In the genomic region with DNA sequence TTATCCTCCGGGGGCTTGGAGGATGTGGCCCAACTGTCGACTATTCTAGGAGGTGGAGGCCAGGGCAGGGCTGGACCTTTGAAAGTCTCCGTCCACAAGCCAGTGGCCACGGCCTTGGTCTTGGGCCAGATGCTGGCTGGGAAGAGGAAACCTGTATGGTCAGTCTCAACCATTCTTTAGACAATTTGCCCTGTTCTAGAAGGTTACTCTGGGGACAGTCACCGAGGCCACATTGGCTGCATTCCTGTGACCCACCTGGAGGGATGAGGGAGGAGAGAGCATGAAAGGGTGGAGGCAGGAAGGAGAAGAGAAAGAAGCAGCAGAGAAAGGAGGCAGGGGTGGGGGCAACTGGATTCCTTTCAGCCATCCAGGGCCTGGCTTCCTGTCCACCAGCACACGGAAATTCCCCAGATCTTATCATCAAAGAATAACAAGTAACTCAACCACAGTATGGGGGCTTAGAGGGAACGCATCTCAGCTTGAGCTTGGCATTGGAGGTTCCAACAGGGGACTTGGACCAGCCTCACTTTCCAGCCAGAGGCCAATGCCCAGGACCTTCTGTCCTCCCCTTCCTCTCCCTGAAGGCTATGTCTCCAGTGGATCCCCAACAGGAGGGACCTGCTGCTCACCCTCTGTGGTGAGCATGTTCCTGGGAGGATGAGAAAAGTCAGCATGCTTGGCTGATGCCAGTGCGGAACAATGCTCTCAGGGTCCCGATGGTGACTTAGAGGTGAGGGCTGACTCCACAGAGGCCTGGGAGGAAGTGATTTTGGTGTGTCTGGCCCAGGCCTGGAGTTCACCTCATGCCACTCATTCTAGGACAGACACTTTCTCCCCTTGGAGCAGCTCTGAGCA, we compare ENCODE assay signal across 11 cellular contexts. TPM values are rescaled to one million over a fixed set of nuclear protein-coding genes. Genes with fewer than 3 reads are reported as not detected.
DNase-seq lines count a peak whose midpoint lies in the region; FAIRE-seq and TF ChIP-seq lines count a peak whose summit lies in the region.
"Had no signal": no experiment of that assay in that cellular context is flagged by ENCODE, and none has a peak within 500 bp of the region (broad histone marks: within the 10 kb centered on the region; RNA-seq: fewer than 3 reads in every experiment).

No MANE protein-coding gene starts in this region.

- H3K36me3 Mint-ChIP-seq in Calu3 (ENCODE audit: insufficient read depth, unreplicated experiment) (peaks cover 83% of the 10 kb centered on the region), neural progenitor cell (no peaks in the 10 kb centered on the region)

- FAIRE-seq in endothelial cell of umbilical vein (lab: Jason Lieb, UNC), result peak; percentile 99
- FAIRE-seq: bronchial epithelial cell, keratinocyte had no signal

- dilution Hi-C loops in endothelial cell of umbilical vein (cut with MboI; ENCODE audit: extremely low pct_ligation_motif_present, low sequenced_read_pairs), result no loop called here

- POLR2A ChIA-PET in endothelial cell of umbilical vein (lab: Charles Lee), result interaction anchor here (0.7 to 1.7 kb wide), 6 partner anchors 9 to 77 kb away, joined by 3 to 6 read pairs (median 4); no protein-coding TSS in a partner anchor

- no peaks in the 10 kb centered on the region for H3K9me3 ChIP-seq in SJSA1 (replicated peaks)
- no peaks in the 10 kb centered on the region for H3K9me3 ChIP-seq in endothelial cell of umbilical vein (replicated peaks; ENCODE audit: control insufficient read depth, insufficient read depth, low read length)
- H3K9me3 ChIP-seq in neural progenitor cell (ENCODE audit: low read depth), result no peaks in the 10 kb centered on the region
- no peaks in the 10 kb centered on the region for H3K9me3 ChIP-seq in testis

- H3K79me2 ChIP-seq in endothelial cell of umbilical vein (ENCODE audit: control insufficient read depth, insufficient read depth, low read length), result no peaks in the 10 kb centered on the region
- H3K79me2 ChIP-seq in neural progenitor cell (ENCODE audit: low read depth), result no peaks in the 10 kb centered on the region

- peak overlapping the region; percentile 2 for H3K4me3 Mint-ChIP-seq in Calu3 (ENCODE audit: low read depth, unreplicated experiment)
- no peak overlapping the region for H3K4me3 Mint-ChIP-seq in neural progenitor cell

- intact Hi-C loops in Calu3 (cut with micrococcal nuclease; ENCODE audit: unreplicated experiment) (no loop called here), endothelial cell of umbilical vein (cut with micrococcal nuclease) (loop anchor here (1.0 kb wide), 5 partner anchors 9 to 61 kb away; a partner anchor contains a TSS), testis (cut with DNase I; ENCODE audit: low total_unique reads) (no loop called here)

- DNase-seq in Calu3, result peak; percentile 78
- peak; percentile 80 to 86 for DNase-seq in SJSA1 (ENCODE audit: low read depth in 1 of 2, low spot score in 2 of 2)
- DNase-seq in endothelial cell of umbilical vein (ENCODE audit: low read depth, low spot score), result peak; percentile 94
- no peak for DNase-seq in neural progenitor cell (ENCODE audit: low spot score)
- DNase-seq in NCI-H2107 (lab: John Stamatoyannopoulos, UW), result no peak
- no peak for DNase-seq in testis
- DNase-seq in cerebellar cortex (ENCODE audit: low spot score), result no peak
- no peak for DNase-seq in NCI-H2081 treated with DMSO at 0.1 percent for 48 hours (lab: John Stamatoyannopoulos, UW)
- DNase-seq: stimulated activated CD4-positive, alpha-beta T cell treated with anti-CD3 and anti-CD28 coated beads, Interleukin-4, amount 100 ng/mL, for 24 hours had no signal

- no peaks in the 10 kb centered on the region for H3K27me3 Mint-ChIP-seq in Calu3 (ENCODE audit: unreplicated experiment)
- H3K27me3 Mint-ChIP-seq in neural progenitor cell (ENCODE audit: insufficient read depth, low read depth), result peaks cover 15% of the 10 kb centered on the region

- WGBS in testis, 2 donors, result 46 to 47% methylated on average over 7 to 9 of the region's 9 CpGs

- peak overlapping the region; percentile 60 for H3K27ac ChIP-seq in SJSA1
- peak overlapping the region; percentile 88 for H3K27ac ChIP-seq in endothelial cell of umbilical vein (ENCODE audit: insufficient read depth, low read depth, low read length)
- H3K27ac ChIP-seq in neural progenitor cell, result no peak overlapping the region
- no peak overlapping the region for H3K27ac ChIP-seq in testis

- no peaks in the 10 kb centered on the region for H3K9me1 ChIP-seq in endothelial cell of umbilical vein (replicated peaks; ENCODE audit: control insufficient read depth, extremely low read depth, insufficient read depth, low read length)

- BruUV-seq in Calu3 (replicated peaks; lab: Mats Ljungman, UMichigan) (no TSS peak), endothelial cell of umbilical vein (replicated peaks; lab: Mats Ljungman, UMichigan) (no TSS peak)

- H3K27ac Mint-ChIP-seq in Calu3 (ENCODE audit: unreplicated experiment), result peak overlapping the region; percentile 51
- H3K27ac Mint-ChIP-seq in neural progenitor cell, result peak overlapping the region; percentile 2

- CTCF ChIA-PET in Calu3 (lab: Charles Lee), result no interaction called here
- CTCF ChIA-PET in endothelial cell of umbilical vein (lab: Charles Lee), result interaction anchor here (1.0 to 4.4 kb wide), 9 partner anchors 9 to 86 kb away, joined by 3 to 42 read pairs (median 5); no protein-coding TSS in a partner anchor

- H3K36me3 ChIP-seq in SJSA1 (peaks cover 44% of the 10 kb centered on the region), endothelial cell of umbilical vein (ENCODE audit: control insufficient read depth in 2 of 2, extremely low read depth in 1 of 2, insufficient read depth in 2 of 2, low read length in 2 of 2) (peaks cover 34 to 70% of the 10 kb centered on the region in 2 experiments), neural progenitor cell (no peaks in the 10 kb centered on the region), testis (ENCODE audit: low read depth, missing control alignments) (no peaks in the 10 kb centered on the region)

- H3K4me3 ChIP-seq in SJSA1 (no peak overlapping the region), endothelial cell of umbilical vein (replicated peaks in 1 of 3; ENCODE audit: insufficient read depth in 1 of 3, low read depth in 1 of 3, low read length in 3 of 3) (no peak overlapping the region), neural progenitor cell (no peak overlapping the region), testis (no peak overlapping the region)

- no peak overlapping the region for H2AFZ ChIP-seq in endothelial cell of umbilical vein (ENCODE audit: low read depth, low read length)
- H2AFZ ChIP-seq in neural progenitor cell (replicated peaks), result no peak overlapping the region

- TF ChIP-seq CTCF in Calu3 (IDR thresholded peaks at IDR 0.05; ENCODE audit: unreplicated experiment), result no peak
- TF ChIP-seq CTCF in endothelial cell of umbilical vein (IDR thresholded peaks at IDR 0.05; ENCODE audit: extremely low read depth in 1 of 2, insufficient read depth in 1 of 2, low read depth in 1 of 2, low read length in 2 of 2), result no peak
- TF ChIP-seq CTCF in neural progenitor cell (IDR thresholded peaks at IDR 0.05), result no peak
- TF ChIP-seq CTCF in testis (IDR thresholded peaks at IDR 0.05), result no peak

- H4K20me1 ChIP-seq in endothelial cell of umbilical vein (replicated peaks; ENCODE audit: control insufficient read depth, extremely low read depth, insufficient read depth, low read length), result no peaks in the 10 kb centered on the region
- no peaks in the 10 kb centered on the region for H4K20me1 ChIP-seq in neural progenitor cell (ENCODE audit: low read depth)

- H3K27me3 ChIP-seq in SJSA1 (replicated peaks), result no peaks in the 10 kb centered on the region
- no peaks in the 10 kb centered on the region for H3K27me3 ChIP-seq in endothelial cell of umbilical vein (ENCODE audit: control insufficient read depth in 2 of 2, insufficient read depth in 2 of 2, low read length in 2 of 2)
- H3K27me3 ChIP-seq in neural progenitor cell, result no peaks in the 10 kb centered on the region
- no peaks in the 10 kb centered on the region for H3K27me3 ChIP-seq in testis

- H3K9me3 Mint-ChIP-seq in Calu3 (ENCODE audit: low read depth, unreplicated experiment) (no peaks in the 10 kb centered on the region), neural progenitor cell (no peaks in the 10 kb centered on the region)

- H3K9ac ChIP-seq in endothelial cell of umbilical vein (replicated peaks; ENCODE audit: extremely low read depth, insufficient read depth, low read length) (peak overlapping the region; percentile 51), neural progenitor cell (no peak overlapping the region)

- TF ChIP-seq POLR2A in endothelial cell of umbilical vein (IDR thresholded peaks at IDR 0.05; ENCODE audit: low read depth, low read length), result peak; percentile 91
- TF ChIP-seq POLR2A in testis (IDR thresholded peaks at IDR 0.05), result no peak

- H3K4me1 Mint-ChIP-seq in Calu3 (ENCODE audit: low read depth, unreplicated experiment) (peaks cover 62% of the 10 kb centered on the region), neural progenitor cell (peaks cover 16% of the 10 kb centered on the region)

- H3K4me2 ChIP-seq in endothelial cell of umbilical vein (ENCODE audit: insufficient read depth, low read length), result peak overlapping the region; percentile 59
- H3K4me2 ChIP-seq in neural progenitor cell, result no peak overlapping the region

- peaks cover 35% of the 10 kb centered on the region for H3K4me1 ChIP-seq in SJSA1 (replicated peaks)
- peaks cover 50% of the 10 kb centered on the region for H3K4me1 ChIP-seq in endothelial cell of umbilical vein (ENCODE audit: control insufficient read depth, extremely low read depth, insufficient read depth, low read length)
- no peaks in the 10 kb centered on the region for H3K4me1 ChIP-seq in neural progenitor cell
- H3K4me1 ChIP-seq in testis, result peaks cover 10% of the 10 kb centered on the region

- no peaks in the 10 kb centered on the region for H3F3A ChIP-seq in neural progenitor cell (ENCODE audit: low read depth)

TF ChIP-seq in endothelial cell of umbilical vein, 7 proteins besides CTCF, POLR2A, EP300 and RAD21 (continues in another document):
- TF ChIP-seq MYC (IDR thresholded peaks at IDR 0.05; ENCODE audit: low read depth, low read length) (peak; percentile 47), POLR2AphosphoS5 (IDR thresholded peaks at IDR 0.05; ENCODE audit: insufficient read depth, low read depth, low read length) (peak; percentile 96)

RNA-seq across cellular contexts. Expression of a gene that starts 30.4 kb away (rescaled TPM):
- 261 and 311 TPM in 2 replicates for total RNA-seq in Calu3 (2022)
- 32.2 and 34.9 TPM in 2 replicates for total RNA-seq in SJSA1 (2014; rRNA removed; shearing (Covaris generic))
- 708 and 868 TPM in 2 replicates for total RNA-seq in endothelial cell of umbilical vein
- 810 and 861 TPM in 2 replicates for polyA plus RNA-seq in endothelial cell of umbilical vein
- polyA plus RNA-seq in endothelial cell of umbilical vein (2011; cell fraction: cytosol; rRNA removed), result 710 and 739 TPM in 2 replicates
- 680 and 705 TPM in 2 replicates for polyA plus RNA-seq in endothelial cell of umbilical vein (2011; cell fraction: nucleus; rRNA removed)
- 931 and 1,022 TPM in 2 replicates for polyA plus RNA-seq in endothelial cell of umbilical vein (2012)
- 986 and 1,245 TPM in 2 replicates for polyA minus RNA-seq in endothelial cell of umbilical vein
- polyA minus RNA-seq in endothelial cell of umbilical vein (2011; cell fraction: cytosol; rRNA and poly(A)+ RNA removed), result 21.3 TPM
- 361 and 435 TPM in 2 replicates for polyA minus RNA-seq in endothelial cell of umbilical vein (2011; cell fraction: nucleus; rRNA and poly(A)+ RNA removed)
- 0.22 and 0.28 TPM in 2 replicates for total RNA-seq in neural progenitor cell (ENCODE audit: low replicate concordance)
- total RNA-seq in testis, result 1 to 10 TPM; 3.2 to 8.5 TPM
- 49.0 TPM for polyA plus RNA-seq in testis (ENCODE audit: insufficient read depth, low read depth, low replicate concordance)

Comparison
In these comparisons a context has a peak if more than half of its experiments do, and no peak if none do; other contexts are left out.
1. DNase-seq: peak in Calu3 (single experiment), SJSA1 (2 of 2) and endothelial cell of umbilical vein (single experiment); none in neural progenitor cell (single experiment), NCI-H2107 (single experiment), testis (single experiment), cerebellar cortex (single experiment) and NCI-H2081 treated with DMSO at 0.1 percent for 48 hours (single experiment).
2. H3K27ac ChIP-seq: peak in SJSA1 (single experiment) and endothelial cell of umbilical vein (single experiment); none in neural progenitor cell (single experiment) and testis (0 of 2).